In the genomic region with DNA sequence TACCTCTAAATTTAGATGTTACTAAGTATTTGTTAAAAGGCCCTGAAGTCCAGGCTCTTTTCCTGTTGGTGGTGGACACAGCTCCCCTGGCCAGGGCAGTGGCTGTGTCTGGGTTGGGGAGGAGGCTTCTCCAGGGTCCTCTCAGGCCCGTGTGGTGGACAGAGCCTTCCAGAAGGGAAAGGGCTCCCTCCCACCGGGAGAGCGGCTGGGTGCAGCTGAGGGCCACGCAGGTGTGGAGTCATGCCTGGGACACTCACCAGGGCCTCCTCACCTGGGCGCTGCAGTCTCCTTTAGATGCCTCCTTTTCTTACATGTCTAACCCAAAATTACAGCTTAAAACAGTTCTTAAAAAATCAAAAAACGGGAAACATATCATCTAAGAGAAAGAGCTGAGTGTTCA, we compare ENCODE assay signal across 26 cellular contexts.
"Had no signal": no experiment of that assay in that cellular context is flagged by ENCODE, and none has a peak within 500 bp of the region (broad histone marks: within the 10 kb centered on the region; RNA-seq: fewer than 3 reads in every experiment).

No MANE protein-coding gene starts in this region.

- H3K4me2 ChIP-seq: neural progenitor cell had no signal

- H2AFZ ChIP-seq: neural progenitor cell had no signal

- H3K27ac ChIP-seq: neural progenitor cell, neutrophil, pancreas, prostate gland, right atrium auricular region, right lobe of liver, sigmoid colon, stomach, thoracic aorta, thyroid gland, tibial nerve, upper lobe of left lung, vagina had no signal

- H3K27me3 ChIP-seq: neural progenitor cell, pancreas, right atrium auricular region, right lobe of liver, thyroid gland, tibial nerve, upper lobe of left lung, vagina had no signal

- ATAC-seq: natural killer cell; pancreas; right lobe of liver; stimulated activated effector memory CD8-positive, alpha-beta T cell treated with anti-CD3 and anti-CD28 coated beads, Interleukin-12 subunit alpha, Interleukin-12 subunit beta, amount 100 ng/mL, for 72 hours; stimulated activated naive B cell treated with anti-CD40 and anti-IgM and Interleukin-4, amounts not matched to agents 10 μg/mL and 1 μg/mL and 100 μg/mL, for 72 hours had no signal

- H3K4me3 ChIP-seq: neural progenitor cell, pancreas, prostate gland, right atrium auricular region, right lobe of liver, sigmoid colon, stomach, thoracic aorta, thyroid gland, tibial nerve, upper lobe of left lung, vagina had no signal

- H3K4me1 ChIP-seq: pancreas, prostate gland, right atrium auricular region, right lobe of liver, thyroid gland, upper lobe of left lung had no signal

- DNase-seq: natural killer cell; nucleus accumbens; pancreas; retina; sigmoid colon; small intestine; stimulated activated CD4-positive, alpha-beta T cell treated with anti-CD3 and anti-CD28 coated beads, Interleukin-15, amount 100 ng/mL, for 24 hours; stimulated activated CD4-positive, alpha-beta T cell treated with anti-CD3 and anti-CD28 coated beads, Interleukin-2, amount 100 ng/mL, for 24 hours; stimulated activated CD4-positive, alpha-beta T cell treated with anti-CD3 and anti-CD28 coated beads, Interleukin-2, amount 100 ng/mL, for 48 hours; stimulated activated CD4-positive, alpha-beta T cell treated with anti-CD3 and anti-CD28 coated beads, Interleukin-4, amount 100 ng/mL, for 24 hours; stimulated activated naive B cell treated with anti-CD40 and anti-IgM and Interleukin-4, amounts not matched to agents 10 μg/mL and 1 μg/mL and 100 μg/mL, for 72 hours; stimulated activated naive CD4-positive, alpha-beta T cell treated with Interleukin-2 at 50 U/mL for 16 hours; stomach; thyroid gland; trophoblast cell; upper lobe of left lung had no signal

- FAIRE-seq: pancreas, small intestine, urothelium cell line had no signal

- H3K9me3 ChIP-seq: neutrophil, pancreas, prostate gland, right atrium auricular region, right lobe of liver, sigmoid colon, stomach, thoracic aorta, thyroid gland, tibial nerve, upper lobe of left lung, vagina had no signal

- H3K36me3 ChIP-seq: neural progenitor cell, neutrophil, pancreas, prostate gland, right atrium auricular region, right lobe of liver, sigmoid colon, stomach, thoracic aorta, thyroid gland, tibial nerve, upper lobe of left lung, vagina had no signal

- H3K9ac ChIP-seq: neural progenitor cell had no signal
